ENCODE assay signal across 12 cellular contexts in genomic region chr17:67335245-67335835, GRCh38. TPM values are rescaled to one million over a fixed set of nuclear protein-coding genes. Genes with fewer than 3 reads are reported as not detected.
DNase-seq lines count a peak whose midpoint lies in the region; ATAC-seq and TF ChIP-seq lines count a peak whose summit lies in the region.
"Had no signal": no experiment of that assay in that cellular context is flagged by ENCODE, and none has a peak within 500 bp of the region (broad histone marks: within the 10 kb centered on the region; RNA-seq: fewer than 3 reads in every experiment).

No MANE protein-coding gene starts in this region.

- no peak for ATAC-seq in HG02571 (IDR thresholded peaks at IDR 0.05; ENCODE audit: unreplicated experiment)

- no peaks in the 10 kb centered on the region for H3K27me3 Mint-ChIP-seq in Calu3 (ENCODE audit: unreplicated experiment)
- H3K27me3 Mint-ChIP-seq: CD4-positive, alpha-beta memory T cell had no signal

- H3K9me3 Mint-ChIP-seq in Calu3 (ENCODE audit: low read depth, unreplicated experiment), result no peaks in the 10 kb centered on the region
- H3K9me3 Mint-ChIP-seq: CD4-positive, alpha-beta memory T cell had no signal

- H3K79me2 ChIP-seq in hepatocyte, result no peaks in the 10 kb centered on the region

- H3K27ac Mint-ChIP-seq in Calu3 (ENCODE audit: unreplicated experiment), result no peak overlapping the region
- H3K27ac Mint-ChIP-seq: CD4-positive, alpha-beta memory T cell had no signal

- no peak overlapping the region for H2AFZ ChIP-seq in hepatocyte

- no peaks in the 10 kb centered on the region for H3K27me3 ChIP-seq in WERI-Rb-1 (ENCODE audit: insufficient read depth, low read depth, severe bottlenecking)
- H3K27me3 ChIP-seq in hepatocyte, result no peaks in the 10 kb centered on the region
- H3K27me3 ChIP-seq: BE2C had no signal

- H3K9me2 ChIP-seq in hepatocyte (replicated peaks; ENCODE audit: insufficient read depth), result no peaks in the 10 kb centered on the region

- CTCF ChIA-PET in Calu3 (lab: Charles Lee) (interaction anchor here (0.7 kb wide), 1 partner anchor 905 kb away, joined by 5 read pairs; no protein-coding TSS in a partner anchor), HEK293 (lab: Yijun Ruan, JAX) (interaction anchor here (0.6 to 1.3 kb wide), 3 partner anchors 12 to 292 kb away, joined by 3 to 5 read pairs (median 4); no protein-coding TSS in a partner anchor)

- no peak overlapping the region for H3K27ac ChIP-seq in HEK293 (ENCODE audit: extremely low read depth, low read depth, low read length)
- peak overlapping the region; percentile 88 for H3K27ac ChIP-seq in WERI-Rb-1
- H3K27ac ChIP-seq in hepatocyte, result peak overlapping the region; percentile 72
- H3K27ac ChIP-seq: C4-2B had no signal

- no peak for TF ChIP-seq CTCF in Calu3 (IDR thresholded peaks at IDR 0.05; ENCODE audit: unreplicated experiment)
- no peak for TF ChIP-seq CTCF in HEK293 (tag by site-specific recombination; IDR thresholded peaks at IDR 0.05)
- TF ChIP-seq CTCF in WERI-Rb-1 (IDR thresholded peaks at IDR 0.05; ENCODE audit: low read depth, low read length), result no peak
- no peak for TF ChIP-seq CTCF in hepatocyte (IDR thresholded peaks at IDR 0.05; ENCODE audit: poor library complexity)

- H3K36me3 ChIP-seq in HEK293 (ENCODE audit: control insufficient read depth in 2 of 2, insufficient read depth in 1 of 2, low read length in 2 of 2), result peaks cover 15 to 20% of the 10 kb centered on the region in 2 experiments
- peaks cover 17% of the 10 kb centered on the region for H3K36me3 ChIP-seq in WERI-Rb-1
- H3K36me3 ChIP-seq in hepatocyte (replicated peaks; ENCODE audit: insufficient read depth, low read depth), result no peaks in the 10 kb centered on the region

- WGBS in hepatocyte (ENCODE audit: low lambda C conversion rate, missing lambda C conversion rate), result 83% methylated on average over 5 of the region's 5 CpGs

- H3K9me3 ChIP-seq in HEK293 (ENCODE audit: control insufficient read depth, insufficient read depth, low read depth, low read length) (no peaks in the 10 kb centered on the region), WERI-Rb-1 (ENCODE audit: severe bottlenecking) (no peaks in the 10 kb centered on the region), hepatocyte (ENCODE audit: low read depth) (no peaks in the 10 kb centered on the region)
- H3K9me3 ChIP-seq: BE2C had no signal

- DNase-seq in Calu3 (no peak), WERI-Rb-1 (no peak), hepatocyte (ENCODE audit: low spot score) (no peak), activated gamma-delta T cell (lab: John Stamatoyannopoulos, UW) (no peak), NCI-H2107 (lab: John Stamatoyannopoulos, UW) (no peak)
- DNase-seq: BE2C; CD4-positive, alpha-beta memory T cell; DMS153; GF-D8 had no signal

- peak overlapping the region; percentile 53 for H3K4me2 ChIP-seq in hepatocyte

- no peaks in the 10 kb centered on the region for H4K20me1 ChIP-seq in hepatocyte (ENCODE audit: insufficient read depth, poor library complexity, severe bottlenecking)

- H3K4me3 ChIP-seq in HEK293 (ENCODE audit: low read depth, low read length) (no peak overlapping the region), WERI-Rb-1 (ENCODE audit: low read depth, low read length) (no peak overlapping the region), hepatocyte (no peak overlapping the region)

- TSS peak; percentile 15 for BruUV-seq in Calu3 (replicated peaks; lab: Mats Ljungman, UMichigan)

- no peaks in the 10 kb centered on the region for H3K4me1 Mint-ChIP-seq in Calu3 (ENCODE audit: low read depth, unreplicated experiment)
- H3K4me1 Mint-ChIP-seq: CD4-positive, alpha-beta memory T cell had no signal

- intact Hi-C loops in Calu3 (cut with micrococcal nuclease; ENCODE audit: unreplicated experiment), result loop anchor here (10.0 kb wide), 1 partner anchor 91 kb away; the partner anchor contains the start of gene HELZ

- POLR2A ChIA-PET in HEK293 (lab: Yijun Ruan, JAX), result interaction anchor here (0.6 kb wide), 1 partner anchor 83 kb away, joined by 6 read pairs; no protein-coding TSS in a partner anchor

- H3K4me1 ChIP-seq in HEK293 (ENCODE audit: control insufficient read depth, insufficient read depth, low read length) (no peaks in the 10 kb centered on the region), hepatocyte (ENCODE audit: insufficient read depth) (peaks cover 10% of the 10 kb centered on the region)

- H3K36me3 Mint-ChIP-seq in Calu3 (ENCODE audit: insufficient read depth, unreplicated experiment), result peaks cover 22% of the 10 kb centered on the region

- H3K4me3 Mint-ChIP-seq in Calu3 (ENCODE audit: low read depth, unreplicated experiment), result no peak overlapping the region
- H3K4me3 Mint-ChIP-seq: CD4-positive, alpha-beta memory T cell had no signal

TF ChIP-seq in HEK293, 187 proteins besides CTCF, POLR2A, EP300 and RAD21:
- no peak for TF ChIP-seq ZSCAN23 (tag by site-specific recombination; IDR thresholded peaks at IDR 0.05)
- TF ChIP-seq SP7 (tag by site-specific recombination; IDR thresholded peaks at IDR 0.05), result peak; percentile 77
- no peak for TF ChIP-seq ZNF585B (tag by site-specific recombination; IDR thresholded peaks at IDR 0.05)
TF ChIP-seq in HEK293: peak in this region for 1.

RNA-seq across cellular contexts. Expression of gene PSMD12, which starts 31.0 kb away (rescaled TPM):
- total RNA-seq in Calu3 (2022) (77.4 and 79.2 TPM in 2 replicates), hepatocyte (27.1 and 28.4 TPM in 2 replicates)
- 62.8 and 65.3 TPM in 2 replicates for polyA plus RNA-seq in hepatocyte

RNA-seq across cellular contexts. Expression of gene PITPNC1, which starts 41.7 kb away (rescaled TPM):
- total RNA-seq in Calu3 (2022) (6.9 and 11.4 TPM in 2 replicates), hepatocyte (4.6 and 8.3 TPM in 2 replicates)
- 8.1 and 9.3 TPM in 2 replicates for polyA plus RNA-seq in hepatocyte
